8 cellular contexts compared by ENCODE assay signal in the genomic region with DNA sequence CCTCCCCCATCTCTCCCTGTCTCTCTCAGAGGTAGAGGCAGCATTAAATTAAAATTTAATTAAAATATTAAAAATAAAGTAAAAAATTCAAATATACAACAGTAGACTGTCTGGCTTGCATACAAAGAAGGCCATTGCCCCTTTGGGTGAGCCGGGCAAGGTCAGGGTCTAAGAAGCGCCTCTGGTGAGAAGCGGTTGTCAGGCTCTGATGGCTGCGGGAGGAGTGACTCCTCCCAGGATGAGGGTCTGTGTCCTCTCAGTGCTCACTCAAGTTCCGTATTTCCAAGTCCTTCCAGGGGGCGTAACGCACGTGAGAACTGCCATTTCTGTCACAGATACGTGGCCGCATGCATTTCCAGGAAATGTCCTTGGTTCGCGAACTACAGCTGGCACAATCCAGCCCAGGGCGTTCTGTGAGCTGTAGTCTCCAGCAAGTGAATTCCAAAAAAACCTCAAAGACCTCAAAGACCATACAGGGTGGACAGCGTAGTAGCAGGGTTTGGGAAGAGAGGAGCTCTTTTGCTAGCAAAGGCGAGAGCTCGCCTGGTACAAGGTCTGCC. TPM values are rescaled to one million over a fixed set of nuclear protein-coding genes. Genes with fewer than 3 reads are reported as not detected.
DNase-seq lines count a peak whose midpoint lies in the region; ATAC-seq and TF ChIP-seq lines count a peak whose summit lies in the region.

No MANE protein-coding gene starts in this region.

- H3K4me1 Mint-ChIP-seq in activated naive CD4-positive, alpha-beta T cell treated with anti-CD3 and anti-CD28 coated beads, Interleukin-2, amount 10 ng/mL, durations not matched to agents 7 days and 5 days, result peaks cover 26% of the 10 kb centered on the region
- H3K4me1 Mint-ChIP-seq in brain, result peaks cover 28% of the 10 kb centered on the region

- H3K9me3 Mint-ChIP-seq in activated naive CD4-positive, alpha-beta T cell treated with anti-CD3 and anti-CD28 coated beads, Interleukin-2, amount 10 ng/mL, durations not matched to agents 7 days and 5 days, result peaks cover 15% of the 10 kb centered on the region
- peaks cover 0 to 13% (median 8%) of the 10 kb centered on the region in 5 experiments for H3K9me3 Mint-ChIP-seq in brain

- H3K4me3 ChIP-seq in left lung, result peak overlapping the region; percentile 61 to 68
- peak overlapping the region; percentile 77 for H3K4me3 ChIP-seq in thymus (ENCODE audit: low read length)

- H3K27me3 Mint-ChIP-seq in activated naive CD4-positive, alpha-beta T cell treated with anti-CD3 and anti-CD28 coated beads, Interleukin-2, amount 10 ng/mL, durations not matched to agents 7 days and 5 days, result peaks cover 7% of the 10 kb centered on the region
- H3K27me3 Mint-ChIP-seq in brain, result peaks cover 9% of the 10 kb centered on the region

- H3K36me3 ChIP-seq in left lung (peaks cover 0 to 17% of the 10 kb centered on the region in 2 donors), thymus (ENCODE audit: control insufficient read depth, insufficient read depth) (peaks cover 5% of the 10 kb centered on the region)

- peak; percentile 14 for ATAC-seq in HG02759 (IDR thresholded peaks at IDR 0.05; ENCODE audit: unreplicated experiment)
- peak; percentile 16 for ATAC-seq in left lung

- CTCF ChIA-PET in activated naive CD4-positive, alpha-beta T cell treated with anti-CD3 and anti-CD28 coated beads, Interleukin-2, amount 10 ng/mL, durations not matched to agents 7 days and 5 days (lab: Charles Lee), result interaction anchor here (0.9 kb wide), 1 partner anchor 57 kb away, joined by 3 read pairs; no protein-coding TSS in a partner anchor

- intact Hi-C loops in left lung (cut with DNase I), result no loop called here

- peak overlapping the region; percentile 97 for H3K27ac Mint-ChIP-seq in activated naive CD4-positive, alpha-beta T cell treated with anti-CD3 and anti-CD28 coated beads, Interleukin-2, amount 10 ng/mL, durations not matched to agents 7 days and 5 days
- peak overlapping the region; percentile 98 to 100 (median 100) for H3K27ac Mint-ChIP-seq in brain

- H3K4me1 ChIP-seq in left lung, result peaks cover 5 to 28% of the 10 kb centered on the region in 2 donors
- peaks cover 11% of the 10 kb centered on the region for H3K4me1 ChIP-seq in thymus (ENCODE audit: control insufficient read depth, insufficient read depth, low read length)

- under 1% methylated on average over 16 of the region's 16 CpGs for WGBS in thymus

- no peak for DNase-seq in activated naive CD4-positive, alpha-beta T cell treated with anti-CD3 and anti-CD28 coated beads, Interleukin-2, amount 10 ng/mL, durations not matched to agents 7 days and 5 days
- DNase-seq in activated naive CD4-positive, alpha-beta T cell (lab: John Stamatoyannopoulos, UW), result no peak
- DNase-seq in NCI-H446 (lab: John Stamatoyannopoulos, UW) (peak; percentile 75 to 76), left lung (peak in 1 of 2 donors; percentile 59)
- DNase-seq in activated CD4-positive, alpha-beta T cell treated with anti-CD3 and anti-CD28 coated beads, Interleukin-2, amount 50 U/mL, for 1 hour, result no peak

- TF ChIP-seq CTCF in brain (conservative IDR thresholded peaks at IDR 0.05) (peak in 1 of 2 experiments; percentile 18), left lung (IDR thresholded peaks at IDR 0.05) (no peak)

- H3K36me3 Mint-ChIP-seq in activated naive CD4-positive, alpha-beta T cell treated with anti-CD3 and anti-CD28 coated beads, Interleukin-2, amount 10 ng/mL, durations not matched to agents 7 days and 5 days, result peaks cover 29% of the 10 kb centered on the region
- peaks cover 31% of the 10 kb centered on the region for H3K36me3 Mint-ChIP-seq in brain

- H3K27ac ChIP-seq in left lung (peak overlapping the region; percentile 92 to 97), thymus (ENCODE audit: low read depth) (peak overlapping the region; percentile 95)

- H3K27me3 ChIP-seq in left lung, result no peaks in the 10 kb centered on the region
- H3K27me3 ChIP-seq in thymus (ENCODE audit: control insufficient read depth, insufficient read depth), result no peaks in the 10 kb centered on the region

- H3K9me3 ChIP-seq in left lung (peaks cover 8 to 20% of the 10 kb centered on the region in 2 donors), thymus (ENCODE audit: control insufficient read depth) (no peaks in the 10 kb centered on the region)

- peak overlapping the region; percentile 92 for H3K4me3 Mint-ChIP-seq in activated naive CD4-positive, alpha-beta T cell treated with anti-CD3 and anti-CD28 coated beads, Interleukin-2, amount 10 ng/mL, durations not matched to agents 7 days and 5 days
- H3K4me3 Mint-ChIP-seq in brain, result peak overlapping the region; percentile 94 to 100 (median 99)

RNA-seq across cellular contexts. Expression of a gene that starts 0.7 kb away (rescaled TPM):
- polyA plus RNA-seq in brain (ENCODE audit: insufficient read depth, low read depth, low replicate concordance) (1.3 TPM), thymus (14.2 TPM)
- total RNA-seq in left lung, result 1 to 10 TPM; 7.8 to 8.5 TPM

RNA-seq across cellular contexts. Expression of a gene that starts 39.7 kb away (rescaled TPM):
- polyA plus RNA-seq in brain (ENCODE audit: insufficient read depth, low read depth, low replicate concordance), result 7.4 TPM
- 1 to 10 TPM; 6.4 to 6.6 TPM for total RNA-seq in left lung
- 9.5 TPM for polyA plus RNA-seq in thymus

RNA-seq across cellular contexts. Expression of a gene that starts 55.9 kb away (rescaled TPM):
- polyA plus RNA-seq in brain (ENCODE audit: insufficient read depth, low read depth, low replicate concordance) (5.4 TPM), thymus (44.4 TPM)
- total RNA-seq in left lung, result 10 to 100 TPM; 23.8 to 24.9 TPM

RNA-seq across cellular contexts. Expression of a gene that starts 56.4 kb away (rescaled TPM):
- polyA plus RNA-seq in brain (ENCODE audit: insufficient read depth, low read depth, low replicate concordance) (not detected), thymus (0.14 TPM)
- total RNA-seq in left lung, result 1 to 10 TPM in 1 of 2 donors, under 1 TPM in 1; 0.47 to 1.7 TPM

Comparison
In these comparisons a context has a peak if more than half of its experiments do, and no peak if none do; other contexts are left out.
1. DNase-seq: peak in NCI-H446 (2 of 2); none in activated naive CD4-positive, alpha-beta T cell treated with anti-CD3 and anti-CD28 coated beads, Interleukin-2, amount 10 ng/mL, durations not matched to agents 7 days and 5 days (single experiment), activated naive CD4-positive, alpha-beta T cell (0 of 4) and activated CD4-positive, alpha-beta T cell treated with anti-CD3 and anti-CD28 coated beads, Interleukin-2, amount 50 U/mL, for 1 hour (single experiment).